In the genomic region with DNA sequence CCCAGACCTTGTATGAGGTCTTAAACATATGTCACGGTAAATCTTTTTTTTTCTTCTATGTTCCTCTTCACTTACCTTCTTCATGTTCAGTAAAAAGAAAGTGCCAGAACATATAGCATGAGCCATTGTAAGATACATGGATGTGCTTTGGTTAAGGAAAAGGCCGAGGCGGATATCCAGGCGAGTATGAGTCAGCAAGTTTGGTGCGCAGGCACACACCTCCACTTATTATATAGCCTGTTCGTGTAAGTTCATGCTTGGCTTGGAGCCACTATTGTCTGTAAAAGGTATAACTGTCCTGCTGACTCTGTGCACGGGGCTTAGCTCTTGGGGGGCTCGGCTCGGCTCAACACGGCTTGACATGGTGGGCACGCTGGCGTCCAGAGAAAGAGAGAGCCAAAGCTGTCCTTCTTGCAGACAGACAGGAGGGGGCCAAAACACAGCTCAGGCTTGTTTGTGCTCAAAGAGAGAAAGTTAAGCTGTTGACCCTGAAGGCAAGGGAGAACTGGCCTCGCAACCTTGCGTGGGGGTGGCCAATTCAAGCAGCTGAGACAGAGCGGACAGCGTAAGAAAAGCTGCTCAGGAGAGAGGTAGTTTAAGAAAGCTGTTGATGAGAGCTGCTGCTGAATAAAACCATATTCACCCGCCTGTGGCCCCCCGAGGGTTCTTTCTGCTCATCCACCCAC, we compare ENCODE assay signal across 21 cellular contexts.
A peak's percentile ranks its signal among the peaks of the same experiment; 100 is the strongest.
DNase-seq lines count a peak whose midpoint lies in the region; ATAC-seq and TF ChIP-seq lines count a peak whose summit lies in the region.
"Had no signal": no experiment of that assay in that cellular context is flagged by ENCODE, and none has a peak within 500 bp of the region (broad histone marks: within the 10 kb centered on the region; RNA-seq: fewer than 3 reads in every experiment).

No MANE protein-coding gene starts in this region.

- intact Hi-C loops in transverse colon (cut with DNase I; ENCODE audit: low total_unique reads), result no loop called here

- no peaks in the 10 kb centered on the region for H3K36me3 ChIP-seq in transverse colon
- H3K36me3 ChIP-seq: BLaER1, neutrophil, vagina had no signal

- H3K4me1 ChIP-seq in transverse colon, result peaks cover 0 to 30% (median 11%) of the 10 kb centered on the region in 4 donors
- H3K4me1 ChIP-seq: vagina had no signal

- ATAC-seq in GM19328 (IDR thresholded peaks at IDR 0.05; ENCODE audit: unreplicated experiment), result no peak
- no peak for ATAC-seq in HG03432 (IDR thresholded peaks at IDR 0.05; ENCODE audit: unreplicated experiment)
- ATAC-seq: PC-3 had no signal

- DNase-seq in NCI-H146 (lab: John Stamatoyannopoulos, UW), result peak; percentile 67
- DNase-seq in NCI-H146 treated with DMSO at 0.1 percent for 48 hours (lab: John Stamatoyannopoulos, UW; ENCODE audit: unreplicated experiment), result no peak
- peak; percentile 64 for DNase-seq in ecto neural progenitor cell (ENCODE audit: low spot score)
- DNase-seq in nephron progenitor cell, result peak; percentile 6
- peak; percentile 16 for DNase-seq in transverse colon
- DNase-seq in SHP77 treated with DMSO at 0.1 percent for 48 hours (lab: John Stamatoyannopoulos, UW), result no peak
- DNase-seq: activated CD8-positive, alpha-beta memory T cell treated with anti-CD3 and anti-CD28 coated beads, Interleukin-2, amount 50 U/mL, for 48 hours; activated effector memory CD4-positive, alpha-beta T cell treated with Interleukin-2 at 50 U/mL for 16 hours; foreskin melanocyte; kidney glomerular epithelial cell; NCI-H345; NCI-H82; PC-3; SHP77; stimulated activated CD4-positive, alpha-beta T cell treated with anti-CD3 and anti-CD28 coated beads, Interleukin-12 subunit alpha, Interleukin-12 subunit beta, amount 100 ng/mL, for 4 hours had no signal

- peaks cover 22% of the 10 kb centered on the region for H3K4me1 Mint-ChIP-seq in nephron progenitor cell

- H3K27me3 ChIP-seq in transverse colon, result no peaks in the 10 kb centered on the region
- H3K27me3 ChIP-seq: BLaER1, vagina had no signal

- no peaks in the 10 kb centered on the region for H3K9me3 ChIP-seq in transverse colon
- H3K9me3 ChIP-seq: BLaER1, neutrophil, vagina had no signal

- TF ChIP-seq EP300 in transverse colon (IDR thresholded peaks at IDR 0.05; ENCODE audit: low read depth), result no peak

- no peak overlapping the region for H3K4me3 ChIP-seq in transverse colon
- H3K4me3 ChIP-seq: BLaER1, vagina had no signal

- H3K27ac Mint-ChIP-seq in nephron progenitor cell, result peak overlapping the region; percentile 93

- TF ChIP-seq POLR2A in transverse colon (IDR thresholded peaks at IDR 0.05), result no peak

- H3K27ac ChIP-seq in transverse colon, result no peak overlapping the region
- H3K27ac ChIP-seq: BLaER1, HL-60, neutrophil, vagina had no signal

- no peak overlapping the region for H3K4me3 Mint-ChIP-seq in nephron progenitor cell

- H3K9me3 Mint-ChIP-seq in nephron progenitor cell, result no peaks in the 10 kb centered on the region

- H3K36me3 Mint-ChIP-seq in nephron progenitor cell (ENCODE audit: low read depth), result no peaks in the 10 kb centered on the region

- WGBS in transverse colon (ENCODE audit: low coverage in 1 of 2), 2 donors, result 73 to 88% methylated on average over 4 to 18 of the region's 18 CpGs

- no peaks in the 10 kb centered on the region for H3K27me3 Mint-ChIP-seq in nephron progenitor cell (ENCODE audit: low read depth, poor library complexity)

- in situ Hi-C loops in transverse colon (cut with MboI; ENCODE audit: low pct_ligation_motif_present in 1 of 4, low pct_unique_long_range_greater_than_20kb in 1 of 4, low sequenced_read_pairs in 3 of 4), result no loop called here

- no peak for TF ChIP-seq CTCF in nephron progenitor cell (IDR thresholded peaks at IDR 0.05)
- TF ChIP-seq CTCF in transverse colon (IDR thresholded peaks at IDR 0.05), result no peak

Comparison
In these comparisons a context has a peak if more than half of its experiments do, and no peak if none do; other contexts are left out.
1. DNase-seq: peak in NCI-H146 (single experiment), ecto neural progenitor cell (single experiment), nephron progenitor cell (single experiment) and transverse colon (single experiment); none in NCI-H146 treated with DMSO at 0.1 percent for 48 hours (single experiment) and SHP77 treated with DMSO at 0.1 percent for 48 hours (single experiment).